In genomic region chr6:39927159-39927558, GRCh38 we compare ENCODE assay signal across 14 cellular contexts. TPM values are rescaled to one million over a fixed set of nuclear protein-coding genes. Genes with fewer than 3 reads are reported as not detected.
A peak's percentile ranks its signal among the peaks of the same experiment; 100 is the strongest.
DNase-seq lines count a peak whose midpoint lies in the region; ATAC-seq and TF ChIP-seq lines count a peak whose summit lies in the region.
"Had no signal": no experiment of that assay in that cellular context is flagged by ENCODE, and none has a peak within 500 bp of the region (broad histone marks: within the 10 kb centered on the region; RNA-seq: fewer than 3 reads in every experiment).

No MANE protein-coding gene starts in this region.

- DNase-seq in left ventricle myocardium inferior, result no peak
- no peak for DNase-seq in right atrium auricular region (ENCODE audit: low spot score)
- peak; percentile 61 for DNase-seq in astrocyte of the hippocampus (ENCODE audit: low read depth, low spot score)
- DNase-seq in islet precursor cell, result peak; percentile 65
- DNase-seq in stimulated activated effector memory CD8-positive, alpha-beta T cell treated with anti-CD3 and anti-CD28 coated beads, Interleukin-12 subunit alpha, Interleukin-12 subunit beta, amount 100 ng/mL, for 72 hours (ENCODE audit: low spot score in 2 of 2), result no peak
- no peak for DNase-seq in sigmoid colon
- DNase-seq: activated naive CD4-positive, alpha-beta T cell treated with anti-CD3 and anti-CD28 coated beads, Interleukin-2, amount 50 U/mL, for 16 hours; NCI-H1048; right cardiac atrium; RPMI8226 had no signal

- H3K9me3 Mint-ChIP-seq in stimulated activated effector memory CD8-positive, alpha-beta T cell treated with anti-CD3 and anti-CD28 coated beads, Interleukin-12 subunit alpha, Interleukin-12 subunit beta, amount 100 ng/mL, for 72 hours, result no peaks in the 10 kb centered on the region
- H3K9me3 Mint-ChIP-seq: dendritic cell treated with granulocyte-macrophage colony-stimulating factor and Interleukin-4, amounts not matched to agents 40 ng/mL and 50 ng/mL, for 4 days had no signal

- no peak for TF ChIP-seq POLR2A in sigmoid colon (IDR thresholded peaks at IDR 0.05)

- peaks cover 4% of the 10 kb centered on the region for H3K36me3 Mint-ChIP-seq in stimulated activated effector memory CD8-positive, alpha-beta T cell treated with anti-CD3 and anti-CD28 coated beads, Interleukin-12 subunit alpha, Interleukin-12 subunit beta, amount 100 ng/mL, for 72 hours

- H3K27ac ChIP-seq in left ventricle myocardium inferior (replicated peaks), result peak overlapping the region; percentile 91
- no peak overlapping the region for H3K27ac ChIP-seq in right atrium auricular region
- H3K27ac ChIP-seq in sigmoid colon, result no peak overlapping the region

- ATAC-seq in GM19452 (IDR thresholded peaks at IDR 0.05; ENCODE audit: unreplicated experiment) (no peak), HG03565 (IDR thresholded peaks at IDR 0.05; ENCODE audit: unreplicated experiment) (no peak)
- ATAC-seq in stimulated activated effector memory CD8-positive, alpha-beta T cell treated with anti-CD3 and anti-CD28 coated beads, Interleukin-12 subunit alpha, Interleukin-12 subunit beta, amount 100 ng/mL, for 72 hours, result no peak
- ATAC-seq: GM23338, right cardiac atrium had no signal

- TF ChIP-seq EP300 in sigmoid colon (IDR thresholded peaks at IDR 0.05), result no peak

- TF ChIP-seq CTCF in left ventricle myocardium inferior (IDR thresholded peaks at IDR 0.05; ENCODE audit: borderline replicate concordance), result no peak
- no peak for TF ChIP-seq CTCF in right atrium auricular region (IDR thresholded peaks at IDR 0.05)
- TF ChIP-seq CTCF in sigmoid colon (IDR thresholded peaks at IDR 0.05), result no peak

- H3K4me3 ChIP-seq in left ventricle myocardium inferior, result peak overlapping the region; percentile 90
- no peak overlapping the region for H3K4me3 ChIP-seq in right atrium auricular region
- H3K4me3 ChIP-seq in sigmoid colon, result no peak overlapping the region
- H3K4me3 ChIP-seq: GM23338 had no signal

- H3K27me3 ChIP-seq in left ventricle myocardium inferior (ENCODE audit: low read depth) (no peaks in the 10 kb centered on the region), right atrium auricular region (no peaks in the 10 kb centered on the region), sigmoid colon (no peaks in the 10 kb centered on the region)

- H3K4me3 Mint-ChIP-seq in stimulated activated effector memory CD8-positive, alpha-beta T cell treated with anti-CD3 and anti-CD28 coated beads, Interleukin-12 subunit alpha, Interleukin-12 subunit beta, amount 100 ng/mL, for 72 hours, result no peak overlapping the region
- H3K4me3 Mint-ChIP-seq: dendritic cell treated with granulocyte-macrophage colony-stimulating factor and Interleukin-4, amounts not matched to agents 40 ng/mL and 50 ng/mL, for 4 days; GM23338 had no signal

- peaks cover 11% of the 10 kb centered on the region for H3K4me1 Mint-ChIP-seq in stimulated activated effector memory CD8-positive, alpha-beta T cell treated with anti-CD3 and anti-CD28 coated beads, Interleukin-12 subunit alpha, Interleukin-12 subunit beta, amount 100 ng/mL, for 72 hours

- H3K9me3 ChIP-seq in left ventricle myocardium inferior (replicated peaks) (no peaks in the 10 kb centered on the region), right atrium auricular region (no peaks in the 10 kb centered on the region), sigmoid colon (no peaks in the 10 kb centered on the region)

- H3K36me3 ChIP-seq in left ventricle myocardium inferior (peaks cover 42% of the 10 kb centered on the region), right atrium auricular region (peaks cover 37% of the 10 kb centered on the region), sigmoid colon (peaks cover 5 to 37% (median 10%) of the 10 kb centered on the region in 4 donors)

- WGBS in sigmoid colon, 2 donors, result 91 to 95% methylated on average over 11 of the region's 11 CpGs

- intact Hi-C loops in left ventricle myocardium inferior (cut with micrococcal nuclease), result no loop called here
- intact Hi-C loops in sigmoid colon (cut with DNase I), result no loop called here

- peaks cover 88% of the 10 kb centered on the region for H3K4me1 ChIP-seq in left ventricle myocardium inferior
- H3K4me1 ChIP-seq in right atrium auricular region, result peaks cover 0 to 38% of the 10 kb centered on the region in 2 donors
- peaks cover 0 to 17% (median 7%) of the 10 kb centered on the region in 4 donors for H3K4me1 ChIP-seq in sigmoid colon

- H3K27ac Mint-ChIP-seq in stimulated activated effector memory CD8-positive, alpha-beta T cell treated with anti-CD3 and anti-CD28 coated beads, Interleukin-12 subunit alpha, Interleukin-12 subunit beta, amount 100 ng/mL, for 72 hours, result no peak overlapping the region
- H3K27ac Mint-ChIP-seq: dendritic cell treated with granulocyte-macrophage colony-stimulating factor and Interleukin-4, amounts not matched to agents 40 ng/mL and 50 ng/mL, for 4 days; GM23338 had no signal

RNA-seq across cellular contexts. Expression of gene MOCS1, which starts 7.1 kb away (rescaled TPM):
- total RNA-seq in left ventricle myocardium inferior (28.6 TPM), right atrium auricular region (10 to 100 TPM; 18.7 to 28.0 TPM), sigmoid colon (10 to 100 TPM; 11.9 to 15.8 (median 13.7) TPM)
- polyA plus RNA-seq in sigmoid colon, result 10 to 100 TPM; 13.4 to 16.2 (median 13.8) TPM

Comparison
In these comparisons a context has a peak if more than half of its experiments do, and no peak if none do; other contexts are left out.
1. DNase-seq: peak in astrocyte of the hippocampus (single experiment) and islet precursor cell (single experiment); none in left ventricle myocardium inferior (single experiment), right atrium auricular region (single experiment), stimulated activated effector memory CD8-positive, alpha-beta T cell treated with anti-CD3 and anti-CD28 coated beads, Interleukin-12 subunit alpha, Interleukin-12 subunit beta, amount 100 ng/mL, for 72 hours (0 of 2) and sigmoid colon (single experiment).